Comparison of ENCODE assay signal across 17 cellular contexts in genomic region chr17:81842725-81843504, GRCh38. TPM values are rescaled to one million over a fixed set of nuclear protein-coding genes. Genes with fewer than 3 reads are reported as not detected.
A peak's percentile ranks its signal among the peaks of the same experiment; 100 is the strongest.
DNase-seq lines count a peak whose midpoint lies in the region; ATAC-seq, FAIRE-seq and TF ChIP-seq lines count a peak whose summit lies in the region.
"Had no signal": no experiment of that assay in that cellular context is flagged by ENCODE, and none has a peak within 500 bp of the region (broad histone marks: within the 10 kb centered on the region; RNA-seq: fewer than 3 reads in every experiment).

No MANE protein-coding gene starts in this region.

- no peak overlapping the region for H3K4me3 ChIP-seq in right lobe of liver
- H3K4me3 ChIP-seq: colonic mucosa, HAP-1, upper lobe of left lung had no signal

- CTCF ChIA-PET in activated naive CD4-positive, alpha-beta T cell treated with anti-CD3 and anti-CD28 coated beads, Interleukin-2, amount 10 ng/mL, durations not matched to agents 7 days and 5 days (lab: Charles Lee), result no interaction called here
- CTCF ChIA-PET in activated naive CD4-positive, alpha-beta T cell treated with anti-CD3 and anti-CD28 coated beads for 36 hours (lab: Charles Lee), result interaction anchor here (0.6 kb wide), 1 partner anchor 213 kb away, joined by 7 read pairs; no protein-coding TSS in a partner anchor

- FAIRE-seq in urothelium cell line (lab: Jason Lieb, UNC), result peak; percentile 50

- peak overlapping the region; percentile 19 for H3K27ac Mint-ChIP-seq in activated naive CD4-positive, alpha-beta T cell treated with anti-CD3 and anti-CD28 coated beads, Interleukin-2, amount 10 ng/mL, durations not matched to agents 7 days and 5 days
- H3K27ac Mint-ChIP-seq in activated naive CD4-positive, alpha-beta T cell treated with anti-CD3 and anti-CD28 coated beads for 36 hours, result no peak overlapping the region
- H3K27ac Mint-ChIP-seq: activated naive CD8-positive, alpha-beta T cell treated with anti-CD3 and anti-CD28 coated beads for 36 hours; naive thymus-derived CD4-positive, alpha-beta T cell had no signal

- H3K4me1 Mint-ChIP-seq in activated naive CD4-positive, alpha-beta T cell treated with anti-CD3 and anti-CD28 coated beads, Interleukin-2, amount 10 ng/mL, durations not matched to agents 7 days and 5 days, result no peaks in the 10 kb centered on the region
- no peaks in the 10 kb centered on the region for H3K4me1 Mint-ChIP-seq in activated naive CD4-positive, alpha-beta T cell treated with anti-CD3 and anti-CD28 coated beads for 36 hours (ENCODE audit: low read depth)
- H3K4me1 Mint-ChIP-seq: activated naive CD8-positive, alpha-beta T cell treated with anti-CD3 and anti-CD28 coated beads for 36 hours; naive thymus-derived CD4-positive, alpha-beta T cell had no signal

- TF ChIP-seq POLR2A in right lobe of liver (IDR thresholded peaks at IDR 0.05), result peak; percentile 31

- no peak for DNase-seq in activated naive CD4-positive, alpha-beta T cell treated with anti-CD3 and anti-CD28 coated beads, Interleukin-2, amount 10 ng/mL, durations not matched to agents 7 days and 5 days
- no peak for DNase-seq in activated naive CD4-positive, alpha-beta T cell treated with anti-CD3 and anti-CD28 coated beads for 36 hours
- DNase-seq in amniotic epithelial cell (ENCODE audit: low read depth), result peak; percentile 80
- peak; percentile 77 to 92 (median 89) for DNase-seq in right lobe of liver
- no peak for DNase-seq in urothelium cell line (ENCODE audit: low spot score)
- DNase-seq in DMS53 (lab: John Stamatoyannopoulos, UW), result no peak
- no peak for DNase-seq in stimulated activated CD4-positive, alpha-beta T cell treated with anti-CD3 and anti-CD28 coated beads, Interleukin-1b, Interleukin-23, amount 100 ng/mL, for 48 hours
- DNase-seq: activated CD8-positive, alpha-beta memory T cell treated with anti-CD3 and anti-CD28 coated beads for 24 hours; activated naive CD8-positive, alpha-beta T cell treated with anti-CD3 and anti-CD28 coated beads for 36 hours; colonic mucosa; foreskin melanocyte; islet precursor cell; naive thymus-derived CD4-positive, alpha-beta T cell; NCI-H526 had no signal

- 35% methylated on average over 10 of the region's 21 CpGs for WGBS in right lobe of liver (ENCODE audit: insufficient coverage, low coverage, low lambda C conversion rate, missing lambda C conversion rate)

- H3K9me3 ChIP-seq in right lobe of liver, result no peaks in the 10 kb centered on the region
- H3K9me3 ChIP-seq: colonic mucosa, HAP-1, upper lobe of left lung had no signal

- no peaks in the 10 kb centered on the region for H3K27me3 ChIP-seq in right lobe of liver
- H3K27me3 ChIP-seq: colonic mucosa, upper lobe of left lung had no signal

- no peak overlapping the region for H3K4me3 Mint-ChIP-seq in activated naive CD4-positive, alpha-beta T cell treated with anti-CD3 and anti-CD28 coated beads, Interleukin-2, amount 10 ng/mL, durations not matched to agents 7 days and 5 days
- no peak overlapping the region for H3K4me3 Mint-ChIP-seq in activated naive CD4-positive, alpha-beta T cell treated with anti-CD3 and anti-CD28 coated beads for 36 hours
- H3K4me3 Mint-ChIP-seq: activated naive CD8-positive, alpha-beta T cell treated with anti-CD3 and anti-CD28 coated beads for 36 hours; naive thymus-derived CD4-positive, alpha-beta T cell had no signal

- no peaks in the 10 kb centered on the region for H3K27me3 Mint-ChIP-seq in activated naive CD4-positive, alpha-beta T cell treated with anti-CD3 and anti-CD28 coated beads, Interleukin-2, amount 10 ng/mL, durations not matched to agents 7 days and 5 days
- no peaks in the 10 kb centered on the region for H3K27me3 Mint-ChIP-seq in activated naive CD4-positive, alpha-beta T cell treated with anti-CD3 and anti-CD28 coated beads for 36 hours (ENCODE audit: low read depth)
- H3K27me3 Mint-ChIP-seq: activated naive CD8-positive, alpha-beta T cell treated with anti-CD3 and anti-CD28 coated beads for 36 hours; naive thymus-derived CD4-positive, alpha-beta T cell had no signal

- no peak for TF ChIP-seq CTCF in right lobe of liver (IDR thresholded peaks at IDR 0.05)

- no peaks in the 10 kb centered on the region for H3K9me3 Mint-ChIP-seq in activated naive CD4-positive, alpha-beta T cell treated with anti-CD3 and anti-CD28 coated beads, Interleukin-2, amount 10 ng/mL, durations not matched to agents 7 days and 5 days
- H3K9me3 Mint-ChIP-seq in activated naive CD4-positive, alpha-beta T cell treated with anti-CD3 and anti-CD28 coated beads for 36 hours, result no peaks in the 10 kb centered on the region
- H3K9me3 Mint-ChIP-seq: activated naive CD8-positive, alpha-beta T cell treated with anti-CD3 and anti-CD28 coated beads for 36 hours; naive thymus-derived CD4-positive, alpha-beta T cell had no signal

- intact Hi-C loops in activated naive CD4-positive, alpha-beta T cell treated with anti-CD3 and anti-CD28 coated beads for 36 hours (cut with micrococcal nuclease), result no loop called here
- intact Hi-C loops in right lobe of liver (cut with DNase I), result no loop called here

- ATAC-seq in right lobe of liver, result peak; percentile 60 to 89 (median 66)
- ATAC-seq in HG02970 (IDR thresholded peaks at IDR 0.05; ENCODE audit: low FRiP score, unreplicated experiment), result no peak
- ATAC-seq: naive thymus-derived CD4-positive, alpha-beta T cell had no signal

- H3K4me1 ChIP-seq in right lobe of liver, result peaks cover 0 to 22% (median 0%) of the 10 kb centered on the region in 4 donors
- H3K4me1 ChIP-seq: colonic mucosa, HAP-1 had no signal

- H3K36me3 ChIP-seq in right lobe of liver, result peaks cover 9 to 53% (median 37%) of the 10 kb centered on the region in 4 donors

- peak overlapping the region in 1 of 3 donors; percentile 67 for H3K27ac ChIP-seq in right lobe of liver
- H3K27ac ChIP-seq: colonic mucosa had no signal

- peaks cover 26% of the 10 kb centered on the region for H3K36me3 Mint-ChIP-seq in activated naive CD4-positive, alpha-beta T cell treated with anti-CD3 and anti-CD28 coated beads, Interleukin-2, amount 10 ng/mL, durations not matched to agents 7 days and 5 days
- H3K36me3 Mint-ChIP-seq in activated naive CD4-positive, alpha-beta T cell treated with anti-CD3 and anti-CD28 coated beads for 36 hours (ENCODE audit: low read depth), result peaks cover 13% of the 10 kb centered on the region

RNA-seq across cellular contexts. Expression of gene PPP1R27, which starts 8.1 kb away (rescaled TPM):
- total RNA-seq in activated naive CD4-positive, alpha-beta T cell treated with anti-CD3 and anti-CD28 coated beads for 36 hours, result not detected
- total RNA-seq in right lobe of liver, result under 1 TPM in 3 of 6 experiments, not detected in 3; 0.27 to 0.62 (median 0.40) TPM
- total RNA-seq: activated naive CD8-positive, alpha-beta T cell treated with anti-CD3 and anti-CD28 coated beads for 36 hours; colonic mucosa; naive thymus-derived CD4-positive, alpha-beta T cell; upper lobe of left lung had no signal

RNA-seq across cellular contexts. Expression of gene MCRIP1, which starts 9.8 kb away (rescaled TPM):
- 10 to 100 TPM; 53.7 to 55.6 TPM for total RNA-seq in activated naive CD4-positive, alpha-beta T cell treated with anti-CD3 and anti-CD28 coated beads for 36 hours
- 10 to 100 TPM; 19.0 to 32.6 (median 25.7) TPM for total RNA-seq in right lobe of liver

RNA-seq across cellular contexts. Expression of gene P4HB, which starts 17.4 kb away (rescaled TPM):
- 100 to 1,000 TPM; 273 to 276 TPM for total RNA-seq in activated naive CD4-positive, alpha-beta T cell treated with anti-CD3 and anti-CD28 coated beads for 36 hours
- 1,000 to 10,000 TPM in 5 of 6 experiments, 100 to 1,000 TPM in 1; 856 to 5,039 (median 1,455) TPM for total RNA-seq in right lobe of liver

RNA-seq across cellular contexts. Expression of gene ARHGDIA, which starts 28.2 kb away (rescaled TPM):
- total RNA-seq in activated naive CD4-positive, alpha-beta T cell treated with anti-CD3 and anti-CD28 coated beads for 36 hours, result 100 to 1,000 TPM; 355 to 389 TPM
- total RNA-seq in right lobe of liver, result 100 to 1,000 TPM in 5 of 6 experiments, 10 to 100 TPM in 1; 92.4 to 162 (median 137) TPM

RNA-seq across cellular contexts. Expression of gene GCGR, which starts 39.0 kb away (rescaled TPM):
- total RNA-seq in activated naive CD4-positive, alpha-beta T cell treated with anti-CD3 and anti-CD28 coated beads for 36 hours, result not detected
- total RNA-seq in right lobe of liver, result 100 to 1,000 TPM in 2 of 6 experiments, 10 to 100 TPM in 4; 39.5 to 146 (median 68.5) TPM
- total RNA-seq: activated naive CD8-positive, alpha-beta T cell treated with anti-CD3 and anti-CD28 coated beads for 36 hours; colonic mucosa; naive thymus-derived CD4-positive, alpha-beta T cell had no signal

Comparison
In these comparisons a context has a peak if more than half of its experiments do, and no peak if none do; other contexts are left out.
1. DNase-seq: peak in amniotic epithelial cell (single experiment) and right lobe of liver (3 of 3); none in activated naive CD4-positive, alpha-beta T cell treated with anti-CD3 and anti-CD28 coated beads, Interleukin-2, amount 10 ng/mL, durations not matched to agents 7 days and 5 days (single experiment), activated naive CD4-positive, alpha-beta T cell treated with anti-CD3 and anti-CD28 coated beads for 36 hours (single experiment), urothelium cell line (single experiment), DMS53 (single experiment) and stimulated activated CD4-positive, alpha-beta T cell treated with anti-CD3 and anti-CD28 coated beads, Interleukin-1b, Interleukin-23, amount 100 ng/mL, for 48 hours (single experiment).